Comparison of ENCODE assay signal across 12 cellular contexts in the genomic region with DNA sequence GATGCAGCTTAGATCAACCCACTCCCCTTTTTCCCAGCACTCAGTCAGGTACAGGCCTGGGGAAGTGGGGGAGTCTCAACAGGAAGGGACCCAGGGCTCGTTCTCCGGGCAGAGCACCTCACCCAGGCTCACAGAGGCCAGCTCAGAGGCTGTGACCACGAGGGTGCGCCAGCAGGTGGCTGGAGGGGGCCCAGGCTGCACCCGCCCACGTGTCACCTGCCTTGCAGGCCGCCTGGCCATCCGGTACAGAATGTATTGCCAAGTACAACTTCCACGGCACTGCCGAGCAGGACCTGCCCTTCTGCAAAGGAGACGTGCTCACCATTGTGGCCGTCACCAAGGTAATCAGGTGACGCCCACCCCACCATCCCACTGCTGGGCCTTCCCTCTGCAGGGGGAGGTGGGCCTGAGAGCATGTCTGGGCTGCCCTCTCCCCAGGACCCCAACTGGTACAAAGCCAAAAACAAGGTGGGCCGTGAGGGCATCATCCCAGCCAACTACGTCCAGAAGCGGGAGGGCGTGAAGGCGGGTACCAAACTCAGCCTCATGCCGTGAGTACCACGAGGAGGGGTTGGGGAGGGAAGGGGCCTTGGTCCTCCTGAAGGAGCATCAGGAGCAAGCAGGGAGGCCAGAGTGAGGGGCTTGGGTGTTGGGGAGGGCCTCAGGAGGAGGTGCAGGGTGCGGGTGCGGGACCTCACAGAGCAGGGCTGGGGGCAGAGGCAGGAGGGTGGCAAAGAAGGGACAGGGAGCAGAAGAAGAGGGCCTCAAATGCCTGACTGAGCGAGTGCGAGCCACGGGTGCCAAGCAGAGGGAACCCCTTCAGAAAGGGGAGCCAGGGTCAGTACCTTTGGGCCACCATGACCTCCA. TPM values are rescaled to one million over a fixed set of nuclear protein-coding genes. Genes with fewer than 3 reads are reported as not detected.
DNase-seq lines count a peak whose midpoint lies in the region; ATAC-seq and TF ChIP-seq lines count a peak whose summit lies in the region.
"Had no signal": no experiment of that assay in that cellular context is flagged by ENCODE, and none has a peak within 500 bp of the region (broad histone marks: within the 10 kb centered on the region; RNA-seq: fewer than 3 reads in every experiment).

No MANE protein-coding gene starts in this region.

- no peak for DNase-seq in activated naive CD4-positive, alpha-beta T cell treated with anti-CD3 and anti-CD28 coated beads for 36 hours
- DNase-seq in activated naive CD4-positive, alpha-beta T cell treated with anti-CD3 and anti-CD28 coated beads, Interleukin-2, amount 50 U/mL, for 16 hours, result no peak
- DNase-seq in WERI-Rb-1 (no peak), left ventricle myocardium inferior (peak; percentile 69), iPS-NIHi7 (ENCODE audit: extremely low spot score) (no peak), NK-92 (lab: John Stamatoyannopoulos, UW; ENCODE audit: unreplicated experiment) (no peak), type B pancreatic cell (ENCODE audit: extremely low spot score, unreplicated experiment) (no peak)
- peak in 1 of 2 donors; percentile 28 for DNase-seq in stimulated activated naive CD8-positive, alpha-beta T cell treated with anti-CD3 and anti-CD28 coated beads, Interleukin-15, amount 100 ng/mL, for 72 hours
- DNase-seq: amygdala, T-helper 9 cell had no signal

- peak overlapping the region; percentile 95 for H3K27ac Mint-ChIP-seq in activated naive CD4-positive, alpha-beta T cell treated with anti-CD3 and anti-CD28 coated beads for 36 hours
- peak overlapping the region; percentile 90 to 92 for H3K27ac Mint-ChIP-seq in stimulated activated naive CD8-positive, alpha-beta T cell treated with anti-CD3 and anti-CD28 coated beads, Interleukin-15, amount 100 ng/mL, for 72 hours
- no peak overlapping the region for H3K27ac Mint-ChIP-seq in type B pancreatic cell

- no peaks in the 10 kb centered on the region for H3K9me3 Mint-ChIP-seq in activated naive CD4-positive, alpha-beta T cell treated with anti-CD3 and anti-CD28 coated beads for 36 hours
- H3K9me3 Mint-ChIP-seq in stimulated activated naive CD8-positive, alpha-beta T cell treated with anti-CD3 and anti-CD28 coated beads, Interleukin-15, amount 100 ng/mL, for 72 hours, result no peaks in the 10 kb centered on the region
- H3K9me3 Mint-ChIP-seq in type B pancreatic cell, result no peaks in the 10 kb centered on the region

- peaks cover 61% of the 10 kb centered on the region for H3K4me1 Mint-ChIP-seq in activated naive CD4-positive, alpha-beta T cell treated with anti-CD3 and anti-CD28 coated beads for 36 hours (ENCODE audit: low read depth)
- peaks cover 78% of the 10 kb centered on the region for H3K4me1 Mint-ChIP-seq in stimulated activated naive CD8-positive, alpha-beta T cell treated with anti-CD3 and anti-CD28 coated beads, Interleukin-15, amount 100 ng/mL, for 72 hours
- H3K4me1 Mint-ChIP-seq in type B pancreatic cell (ENCODE audit: unreplicated experiment), result no peaks in the 10 kb centered on the region

- ATAC-seq in stimulated activated naive CD8-positive, alpha-beta T cell treated with anti-CD3 and anti-CD28 coated beads, Interleukin-15, amount 100 ng/mL, for 72 hours, result no peak
- ATAC-seq: HCT116 had no signal

- H3K27ac ChIP-seq in WERI-Rb-1, result no peak overlapping the region; the same call in 1 of the 2 replicates
- H3K27ac ChIP-seq in left ventricle myocardium inferior (replicated peaks), result peak overlapping the region; percentile 76

- H3K9me3 ChIP-seq in WERI-Rb-1 (ENCODE audit: severe bottlenecking) (no peaks in the 10 kb centered on the region), left ventricle myocardium inferior (replicated peaks) (no peaks in the 10 kb centered on the region)

- TF ChIP-seq CTCF in WERI-Rb-1 (IDR thresholded peaks at IDR 0.05; ENCODE audit: low read depth, low read length), result peak; percentile 24; the same call in 1 of the 2 replicates
- peak; percentile 46 for TF ChIP-seq CTCF in left ventricle myocardium inferior (IDR thresholded peaks at IDR 0.05; ENCODE audit: borderline replicate concordance)
- no peak for TF ChIP-seq CTCF in type B pancreatic cell (conservative IDR thresholded peaks at IDR 0.05)

- H3K27me3 ChIP-seq in WERI-Rb-1 (ENCODE audit: insufficient read depth, low read depth, severe bottlenecking), result no peaks in the 10 kb centered on the region
- no peaks in the 10 kb centered on the region for H3K27me3 ChIP-seq in left ventricle myocardium inferior (ENCODE audit: low read depth)

- no peaks in the 10 kb centered on the region for H3K27me3 Mint-ChIP-seq in activated naive CD4-positive, alpha-beta T cell treated with anti-CD3 and anti-CD28 coated beads for 36 hours (ENCODE audit: low read depth)
- H3K27me3 Mint-ChIP-seq in stimulated activated naive CD8-positive, alpha-beta T cell treated with anti-CD3 and anti-CD28 coated beads, Interleukin-15, amount 100 ng/mL, for 72 hours, result no peaks in the 10 kb centered on the region
- no peaks in the 10 kb centered on the region for H3K27me3 Mint-ChIP-seq in type B pancreatic cell

- intact Hi-C loops in activated naive CD4-positive, alpha-beta T cell treated with anti-CD3 and anti-CD28 coated beads for 36 hours (cut with micrococcal nuclease), result no loop called here
- intact Hi-C loops in left ventricle myocardium inferior (cut with micrococcal nuclease), result no loop called here

- CTCF ChIA-PET in activated naive CD4-positive, alpha-beta T cell treated with anti-CD3 and anti-CD28 coated beads for 36 hours (lab: Charles Lee), result interaction anchor here (0.6 to 29.5 kb wide), 6 partner anchors 11 to 153 kb away, joined by 4 to 1193 read pairs (median 6); a partner anchor contains a TSS

- H3K4me3 ChIP-seq in WERI-Rb-1 (ENCODE audit: low read depth, low read length), result no peak overlapping the region
- H3K4me3 ChIP-seq in left ventricle myocardium inferior, result no peak overlapping the region

- H3K36me3 Mint-ChIP-seq in activated naive CD4-positive, alpha-beta T cell treated with anti-CD3 and anti-CD28 coated beads for 36 hours (ENCODE audit: low read depth), result peaks cover 52% of the 10 kb centered on the region
- no peaks in the 10 kb centered on the region for H3K36me3 Mint-ChIP-seq in type B pancreatic cell

- peaks cover 51% of the 10 kb centered on the region for H3K36me3 ChIP-seq in WERI-Rb-1
- H3K36me3 ChIP-seq in left ventricle myocardium inferior, result peaks cover 43% of the 10 kb centered on the region

- H3K4me3 Mint-ChIP-seq in activated naive CD4-positive, alpha-beta T cell treated with anti-CD3 and anti-CD28 coated beads for 36 hours, result no peak overlapping the region
- H3K4me3 Mint-ChIP-seq in stimulated activated naive CD8-positive, alpha-beta T cell treated with anti-CD3 and anti-CD28 coated beads, Interleukin-15, amount 100 ng/mL, for 72 hours, result peak overlapping the region; percentile 60 to 71
- no peak overlapping the region for H3K4me3 Mint-ChIP-seq in type B pancreatic cell

- peaks cover 50% of the 10 kb centered on the region for H3K4me1 ChIP-seq in left ventricle myocardium inferior

RNA-seq across cellular contexts. Expression of a gene that starts 14.0 kb away (rescaled TPM):
- not detected for total RNA-seq in activated naive CD4-positive, alpha-beta T cell treated with anti-CD3 and anti-CD28 coated beads for 36 hours
- total RNA-seq in left ventricle myocardium inferior (8.1 TPM), type B pancreatic cell (ENCODE audit: low replicate concordance) (not detected in 2 replicates)
- total RNA-seq: HT-29 had no signal

RNA-seq across cellular contexts. Expression of a gene that starts 16.7 kb away (rescaled TPM):
- total RNA-seq in activated naive CD4-positive, alpha-beta T cell treated with anti-CD3 and anti-CD28 coated beads for 36 hours, result 100 to 1,000 TPM; 272 to 282 TPM
- 34.0 TPM for total RNA-seq in left ventricle myocardium inferior
- total RNA-seq in type B pancreatic cell (ENCODE audit: low replicate concordance), result 77.4 and 102 TPM in 2 replicates

RNA-seq across cellular contexts. Expression of a gene that starts 27.8 kb away (rescaled TPM):
- not detected for total RNA-seq in activated naive CD4-positive, alpha-beta T cell treated with anti-CD3 and anti-CD28 coated beads for 36 hours
- total RNA-seq in left ventricle myocardium inferior, result 1.2 TPM
- total RNA-seq in type B pancreatic cell (ENCODE audit: low replicate concordance), result not detected in 2 replicates

RNA-seq across cellular contexts. Expression of a gene that starts 44.3 kb away (rescaled TPM):
- total RNA-seq in activated naive CD4-positive, alpha-beta T cell treated with anti-CD3 and anti-CD28 coated beads for 36 hours, result 10 to 100 TPM; 58.9 to 69.2 TPM
- total RNA-seq in left ventricle myocardium inferior (34.1 TPM), type B pancreatic cell (ENCODE audit: low replicate concordance) (44.9 and 46.4 TPM in 2 replicates)

RNA-seq across cellular contexts. Expression of a gene that starts 50.0 kb away (rescaled TPM):
- total RNA-seq in activated naive CD4-positive, alpha-beta T cell treated with anti-CD3 and anti-CD28 coated beads for 36 hours, result not detected
- not detected for total RNA-seq in left ventricle myocardium inferior
- 1.6 TPM in 1 of 2 replicates, not detected in the other for total RNA-seq in type B pancreatic cell (ENCODE audit: low replicate concordance)
- total RNA-seq: HT-29 had no signal

Comparison
In these comparisons a context has a peak if more than half of its experiments do, and no peak if none do; other contexts are left out.
1. H3K4me3 Mint-ChIP-seq: peak in stimulated activated naive CD8-positive, alpha-beta T cell treated with anti-CD3 and anti-CD28 coated beads, Interleukin-15, amount 100 ng/mL, for 72 hours (2 of 2); none in activated naive CD4-positive, alpha-beta T cell treated with anti-CD3 and anti-CD28 coated beads for 36 hours (single experiment) and type B pancreatic cell (single experiment).